2 cellular contexts compared by ENCODE assay signal in the genomic region with DNA sequence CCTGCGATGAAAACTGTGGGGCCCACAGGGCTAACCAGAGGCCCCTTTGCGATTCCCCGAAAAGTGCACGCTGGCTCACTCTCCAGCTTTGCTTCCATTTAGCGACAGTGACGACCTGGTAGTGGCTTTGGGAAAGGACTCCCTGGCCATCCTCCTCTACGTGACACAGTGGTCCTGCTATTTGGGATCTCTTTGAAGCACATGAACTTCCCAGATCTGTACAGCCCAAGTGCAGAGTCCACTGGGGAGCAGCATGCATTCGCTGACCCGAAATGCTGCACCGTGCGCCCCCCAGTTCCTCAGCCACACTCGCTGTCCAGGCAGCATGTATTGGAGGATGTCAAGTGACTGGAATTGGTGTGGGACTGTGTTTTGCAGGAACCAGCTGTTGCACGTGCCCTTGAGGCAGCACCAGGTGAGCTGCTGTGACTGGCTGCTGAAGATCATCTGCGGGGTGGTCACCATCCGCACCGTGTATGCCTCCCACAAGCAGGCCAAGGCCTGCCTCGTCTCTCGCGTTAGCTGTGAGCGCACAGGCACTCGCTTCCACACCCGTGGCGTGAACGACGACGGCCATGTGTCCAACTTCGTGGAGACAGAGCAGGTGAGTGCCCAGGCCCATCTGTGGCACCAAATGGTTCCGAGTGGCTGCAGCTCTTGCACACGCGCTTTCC.
A peak's percentile ranks its signal among the peaks of the same experiment; 100 is the strongest.
TF ChIP-seq lines count a peak whose summit lies in the region.

No MANE protein-coding gene starts in this region.

TF ChIP-seq in K562, 482 proteins besides CTCF, POLR2A, EP300 and RAD21 (continued from another document):
- TF ChIP-seq, protein P1, sequence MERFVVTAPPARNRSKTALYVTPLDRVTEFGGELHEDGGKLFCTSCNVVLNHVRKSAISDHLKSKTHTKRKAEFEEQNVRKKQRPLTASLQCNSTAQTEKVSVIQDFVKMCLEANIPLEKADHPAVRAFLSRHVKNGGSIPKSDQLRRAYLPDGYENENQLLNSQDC (CRISPR knock-in tag; IDR thresholded peaks at IDR 0.05) = no peak
- no peak for TF ChIP-seq TEAD1 (CRISPR knock-in tag; IDR thresholded peaks at IDR 0.05)

TF ChIP-seq in HepG2, 621 proteins besides CTCF, POLR2A, EP300 and RAD21 (continued from another document and continues in another):
- TF ChIP-seq, protein P2, sequence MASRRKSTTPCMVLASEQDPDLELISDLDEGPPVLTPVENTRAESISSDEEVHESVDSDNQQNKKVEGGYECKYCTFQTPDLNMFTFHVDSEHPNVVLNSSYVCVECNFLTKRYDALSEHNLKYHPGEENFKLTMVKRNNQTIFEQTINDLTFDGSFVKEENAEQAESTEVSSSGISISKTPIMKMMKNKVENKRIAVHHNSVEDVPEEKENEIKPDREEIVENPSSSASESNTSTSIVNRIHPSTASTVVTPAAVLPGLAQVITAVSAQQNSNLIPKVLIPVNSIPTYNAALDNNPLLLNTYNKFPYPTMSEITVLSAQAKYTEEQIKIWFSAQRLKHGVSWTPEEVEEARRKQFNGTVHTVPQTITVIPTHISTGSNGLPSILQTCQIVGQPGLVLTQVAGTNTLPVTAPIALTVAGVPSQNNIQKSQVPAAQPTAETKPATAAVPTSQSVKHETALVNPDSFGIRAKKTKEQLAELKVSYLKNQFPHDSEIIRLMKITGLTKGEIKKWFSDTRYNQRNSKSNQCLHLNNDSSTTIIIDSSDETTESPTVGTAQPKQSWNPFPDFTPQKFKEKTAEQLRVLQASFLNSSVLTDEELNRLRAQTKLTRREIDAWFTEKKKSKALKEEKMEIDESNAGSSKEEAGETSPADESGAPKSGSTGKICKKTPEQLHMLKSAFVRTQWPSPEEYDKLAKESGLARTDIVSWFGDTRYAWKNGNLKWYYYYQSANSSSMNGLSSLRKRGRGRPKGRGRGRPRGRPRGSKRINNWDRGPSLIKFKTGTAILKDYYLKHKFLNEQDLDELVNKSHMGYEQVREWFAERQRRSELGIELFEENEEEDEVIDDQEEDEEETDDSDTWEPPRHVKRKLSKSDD (CRISPR knock-in tag; IDR thresholded peaks at IDR 0.05; ENCODE audit: low read depth) = 0 out of 2 replicates have a peak, but pooled peaks have one; percentile 67
- TF ChIP-seq AKAP8 (CRISPR knock-in tag; IDR thresholded peaks at IDR 0.05) = peak; percentile 76
- peak; percentile 46 for TF ChIP-seq PTBP1 (IDR thresholded peaks at IDR 0.05; ENCODE audit: low read depth, low read length, poor library complexity, severe bottlenecking)
- TF ChIP-seq AGO2 (optimal IDR thresholded peaks at IDR 0.05; ENCODE audit: low read depth, low read length) = peak; percentile 89
- TF ChIP-seq, protein P3, sequence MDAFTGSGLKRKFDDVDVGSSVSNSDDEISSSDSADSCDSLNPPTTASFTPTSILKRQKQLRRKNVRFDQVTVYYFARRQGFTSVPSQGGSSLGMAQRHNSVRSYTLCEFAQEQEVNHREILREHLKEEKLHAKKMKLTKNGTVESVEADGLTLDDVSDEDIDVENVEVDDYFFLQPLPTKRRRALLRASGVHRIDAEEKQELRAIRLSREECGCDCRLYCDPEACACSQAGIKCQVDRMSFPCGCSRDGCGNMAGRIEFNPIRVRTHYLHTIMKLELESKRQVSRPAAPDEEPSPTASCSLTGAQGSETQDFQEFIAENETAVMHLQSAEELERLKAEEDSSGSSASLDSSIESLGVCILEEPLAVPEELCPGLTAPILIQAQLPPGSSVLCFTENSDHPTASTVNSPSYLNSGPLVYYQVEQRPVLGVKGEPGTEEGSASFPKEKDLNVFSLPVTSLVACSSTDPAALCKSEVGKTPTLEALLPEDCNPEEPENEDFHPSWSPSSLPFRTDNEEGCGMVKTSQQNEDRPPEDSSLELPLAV (CRISPR knock-in tag; conservative IDR thresholded peaks at IDR 0.05; ENCODE audit: low read depth) = no peak
- TF ChIP-seq, protein P4, sequence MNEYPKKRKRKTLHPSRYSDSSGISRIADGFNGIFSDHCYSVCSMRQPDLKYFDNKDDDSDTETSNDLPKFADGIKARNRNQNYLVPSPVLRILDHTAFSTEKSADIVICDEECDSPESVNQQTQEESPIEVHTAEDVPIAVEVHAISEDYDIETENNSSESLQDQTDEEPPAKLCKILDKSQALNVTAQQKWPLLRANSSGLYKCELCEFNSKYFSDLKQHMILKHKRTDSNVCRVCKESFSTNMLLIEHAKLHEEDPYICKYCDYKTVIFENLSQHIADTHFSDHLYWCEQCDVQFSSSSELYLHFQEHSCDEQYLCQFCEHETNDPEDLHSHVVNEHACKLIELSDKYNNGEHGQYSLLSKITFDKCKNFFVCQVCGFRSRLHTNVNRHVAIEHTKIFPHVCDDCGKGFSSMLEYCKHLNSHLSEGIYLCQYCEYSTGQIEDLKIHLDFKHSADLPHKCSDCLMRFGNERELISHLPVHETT (CRISPR knock-in tag; conservative IDR thresholded peaks at IDR 0.05) = no peak
- TF ChIP-seq ZNF253 (CRISPR knock-in tag; IDR thresholded peaks at IDR 0.05; ENCODE audit: borderline replicate concordance) = peak; percentile 35; the same call in 1 of the 2 replicates
- peak; percentile 50; the same call in 1 of the 2 replicates for TF ChIP-seq DNMT1 (CRISPR knock-in tag; IDR thresholded peaks at IDR 0.05)
- no peak for TF ChIP-seq ZNF205 (CRISPR knock-in tag; IDR thresholded peaks at IDR 0.05)
- no peak for TF ChIP-seq ESRRA (CRISPR knock-in tag; IDR thresholded peaks at IDR 0.05; ENCODE audit: low read depth)
- 0 out of 2 replicates have a peak, but pooled peaks have one; percentile 27 for TF ChIP-seq NFKB2 (CRISPR knock-in tag; IDR thresholded peaks at IDR 0.05; ENCODE audit: borderline replicate concordance)
- TF ChIP-seq ARID2 (CRISPR knock-in tag; IDR thresholded peaks at IDR 0.05; ENCODE audit: borderline replicate concordance) = no peak
- TF ChIP-seq ZNF839 (CRISPR knock-in tag; IDR thresholded peaks at IDR 0.05; ENCODE audit: borderline replicate concordance) = peak; percentile 45; the same call in 1 of the 2 replicates
- peak; percentile 80; the same call in 1 of the 2 replicates for TF ChIP-seq MTA1 (CRISPR knock-in tag; IDR thresholded peaks at IDR 0.05; ENCODE audit: borderline replicate concordance)
- TF ChIP-seq, protein P5, sequence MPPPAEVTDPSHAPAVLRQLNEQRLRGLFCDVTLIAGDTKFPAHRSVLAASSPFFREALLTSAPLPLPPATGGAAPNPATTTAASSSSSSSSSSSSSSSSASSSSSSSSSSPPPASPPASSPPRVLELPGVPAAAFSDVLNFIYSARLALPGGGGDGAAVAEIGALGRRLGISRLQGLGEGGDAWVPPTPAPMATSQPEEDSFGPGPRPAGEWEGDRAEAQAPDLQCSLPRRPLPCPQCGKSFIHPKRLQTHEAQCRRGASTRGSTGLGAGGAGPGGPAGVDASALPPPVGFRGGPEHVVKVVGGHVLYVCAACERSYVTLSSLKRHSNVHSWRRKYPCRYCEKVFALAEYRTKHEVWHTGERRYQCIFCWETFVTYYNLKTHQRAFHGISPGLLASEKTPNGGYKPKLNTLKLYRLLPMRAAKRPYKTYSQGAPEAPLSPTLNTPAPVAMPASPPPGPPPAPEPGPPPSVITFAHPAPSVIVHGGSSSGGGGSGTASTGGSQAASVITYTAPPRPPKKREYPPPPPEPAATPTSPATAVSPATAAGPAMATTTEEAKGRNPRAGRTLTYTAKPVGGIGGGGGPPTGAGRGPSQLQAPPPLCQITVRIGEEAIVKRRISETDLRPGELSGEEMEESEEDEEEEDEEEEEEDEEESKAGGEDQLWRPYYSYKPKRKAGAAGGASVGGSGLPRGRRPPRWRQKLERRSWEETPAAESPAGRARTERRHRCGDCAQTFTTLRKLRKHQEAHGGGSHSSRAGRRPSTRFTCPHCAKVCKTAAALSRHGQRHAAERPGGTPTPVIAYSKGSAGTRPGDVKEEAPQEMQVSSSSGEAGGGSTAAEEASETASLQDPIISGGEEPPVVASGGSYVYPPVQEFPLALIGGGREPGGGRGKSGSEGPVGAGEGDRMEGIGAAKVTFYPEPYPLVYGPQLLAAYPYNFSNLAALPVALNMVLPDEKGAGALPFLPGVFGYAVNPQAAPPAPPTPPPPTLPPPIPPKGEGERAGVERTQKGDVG (CRISPR knock-in tag; IDR thresholded peaks at IDR 0.05; ENCODE audit: borderline replicate concordance) = peak; percentile 92; the same call in 1 of the 2 replicates
- TF ChIP-seq, protein P6, sequence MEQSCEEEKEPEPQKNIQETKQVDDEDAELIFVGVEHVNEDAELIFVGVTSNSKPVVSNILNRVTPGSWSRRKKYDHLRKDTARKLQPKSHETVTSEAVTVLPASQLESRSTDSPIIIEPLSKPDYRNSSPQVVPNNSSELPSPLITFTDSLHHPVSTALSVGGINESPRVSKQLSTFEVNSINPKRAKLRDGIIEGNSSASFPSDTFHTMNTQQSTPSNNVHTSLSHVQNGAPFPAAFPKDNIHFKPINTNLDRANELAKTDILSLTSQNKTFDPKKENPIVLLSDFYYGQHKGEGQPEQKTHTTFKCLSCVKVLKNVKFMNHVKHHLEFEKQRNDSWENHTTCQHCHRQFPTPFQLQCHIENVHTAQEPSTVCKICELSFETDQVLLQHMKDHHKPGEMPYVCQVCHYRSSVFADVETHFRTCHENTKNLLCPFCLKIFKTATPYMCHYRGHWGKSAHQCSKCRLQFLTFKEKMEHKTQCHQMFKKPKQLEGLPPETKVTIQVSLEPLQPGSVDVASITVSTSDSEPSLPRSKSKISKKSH (CRISPR knock-in tag; IDR thresholded peaks at IDR 0.05; ENCODE audit: borderline replicate concordance) = peak; percentile 51; the same call in 1 of the 2 replicates
- TF ChIP-seq, protein P7, sequence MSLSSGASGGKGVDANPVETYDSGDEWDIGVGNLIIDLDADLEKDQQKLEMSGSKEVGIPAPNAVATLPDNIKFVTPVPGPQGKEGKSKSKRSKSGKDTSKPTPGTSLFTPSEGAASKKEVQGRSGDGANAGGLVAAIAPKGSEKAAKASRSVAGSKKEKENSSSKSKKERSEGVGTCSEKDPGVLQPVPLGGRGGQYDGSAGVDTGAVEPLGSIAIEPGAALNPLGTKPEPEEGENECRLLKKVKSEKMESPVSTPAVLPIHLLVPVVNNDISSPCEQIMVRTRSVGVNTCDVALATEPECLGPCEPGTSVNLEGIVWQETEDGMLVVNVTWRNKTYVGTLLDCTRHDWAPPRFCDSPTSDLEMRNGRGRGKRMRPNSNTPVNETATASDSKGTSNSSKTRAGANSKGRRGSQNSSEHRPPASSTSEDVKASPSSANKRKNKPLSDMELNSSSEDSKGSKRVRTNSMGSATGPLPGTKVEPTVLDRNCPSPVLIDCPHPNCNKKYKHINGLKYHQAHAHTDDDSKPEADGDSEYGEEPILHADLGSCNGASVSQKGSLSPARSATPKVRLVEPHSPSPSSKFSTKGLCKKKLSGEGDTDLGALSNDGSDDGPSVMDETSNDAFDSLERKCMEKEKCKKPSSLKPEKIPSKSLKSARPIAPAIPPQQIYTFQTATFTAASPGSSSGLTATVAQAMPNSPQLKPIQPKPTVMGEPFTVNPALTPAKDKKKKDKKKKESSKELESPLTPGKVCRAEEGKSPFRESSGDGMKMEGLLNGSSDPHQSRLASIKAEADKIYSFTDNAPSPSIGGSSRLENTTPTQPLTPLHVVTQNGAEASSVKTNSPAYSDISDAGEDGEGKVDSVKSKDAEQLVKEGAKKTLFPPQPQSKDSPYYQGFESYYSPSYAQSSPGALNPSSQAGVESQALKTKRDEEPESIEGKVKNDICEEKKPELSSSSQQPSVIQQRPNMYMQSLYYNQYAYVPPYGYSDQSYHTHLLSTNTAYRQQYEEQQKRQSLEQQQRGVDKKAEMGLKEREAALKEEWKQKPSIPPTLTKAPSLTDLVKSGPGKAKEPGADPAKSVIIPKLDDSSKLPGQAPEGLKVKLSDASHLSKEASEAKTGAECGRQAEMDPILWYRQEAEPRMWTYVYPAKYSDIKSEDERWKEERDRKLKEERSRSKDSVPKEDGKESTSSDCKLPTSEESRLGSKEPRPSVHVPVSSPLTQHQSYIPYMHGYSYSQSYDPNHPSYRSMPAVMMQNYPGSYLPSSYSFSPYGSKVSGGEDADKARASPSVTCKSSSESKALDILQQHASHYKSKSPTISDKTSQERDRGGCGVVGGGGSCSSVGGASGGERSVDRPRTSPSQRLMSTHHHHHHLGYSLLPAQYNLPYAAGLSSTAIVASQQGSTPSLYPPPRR (CRISPR knock-in tag; IDR thresholded peaks at IDR 0.05; ENCODE audit: borderline replicate concordance) = 0 out of 2 replicates have a peak, but pooled peaks have one; percentile 31
- TF ChIP-seq MYC (CRISPR knock-in tag; IDR thresholded peaks at IDR 0.05; ENCODE audit: borderline replicate concordance) = peak; percentile 45; the same call in 1 of the 2 replicates
- TF ChIP-seq ZNF143 (CRISPR knock-in tag; IDR thresholded peaks at IDR 0.05) = no peak
- TF ChIP-seq, protein P8, sequence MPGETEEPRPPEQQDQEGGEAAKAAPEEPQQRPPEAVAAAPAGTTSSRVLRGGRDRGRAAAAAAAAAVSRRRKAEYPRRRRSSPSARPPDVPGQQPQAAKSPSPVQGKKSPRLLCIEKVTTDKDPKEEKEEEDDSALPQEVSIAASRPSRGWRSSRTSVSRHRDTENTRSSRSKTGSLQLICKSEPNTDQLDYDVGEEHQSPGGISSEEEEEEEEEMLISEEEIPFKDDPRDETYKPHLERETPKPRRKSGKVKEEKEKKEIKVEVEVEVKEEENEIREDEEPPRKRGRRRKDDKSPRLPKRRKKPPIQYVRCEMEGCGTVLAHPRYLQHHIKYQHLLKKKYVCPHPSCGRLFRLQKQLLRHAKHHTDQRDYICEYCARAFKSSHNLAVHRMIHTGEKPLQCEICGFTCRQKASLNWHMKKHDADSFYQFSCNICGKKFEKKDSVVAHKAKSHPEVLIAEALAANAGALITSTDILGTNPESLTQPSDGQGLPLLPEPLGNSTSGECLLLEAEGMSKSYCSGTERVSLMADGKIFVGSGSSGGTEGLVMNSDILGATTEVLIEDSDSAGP (CRISPR knock-in tag; IDR thresholded peaks at IDR 0.05; ENCODE audit: borderline replicate concordance) = peak; percentile 19
- 0 out of 2 replicates have a peak, but pooled peaks have one; percentile 53 for TF ChIP-seq CENPT (CRISPR knock-in tag; IDR thresholded peaks at IDR 0.05; ENCODE audit: low read depth)
- TF ChIP-seq, protein P9, sequence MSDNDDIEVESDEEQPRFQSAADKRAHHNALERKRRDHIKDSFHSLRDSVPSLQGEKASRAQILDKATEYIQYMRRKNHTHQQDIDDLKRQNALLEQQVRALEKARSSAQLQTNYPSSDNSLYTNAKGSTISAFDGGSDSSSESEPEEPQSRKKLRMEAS (IDR thresholded peaks at IDR 0.05) = peak; percentile 44; the same call in 1 of the 2 replicates
- no peak for TF ChIP-seq NAIF1 (CRISPR knock-in tag; IDR thresholded peaks at IDR 0.05; ENCODE audit: borderline replicate concordance)
- 0 out of 2 replicates have a peak, but pooled peaks have one; percentile 8 for TF ChIP-seq ZNF343 (CRISPR knock-in tag; IDR thresholded peaks at IDR 0.05)
- TF ChIP-seq RXRA (CRISPR knock-in tag; IDR thresholded peaks at IDR 0.05) = peak; percentile 56; the same call in 1 of the 2 replicates
- TF ChIP-seq SALL1 (CRISPR knock-in tag; IDR thresholded peaks at IDR 0.05) = peak; percentile 22; the same call in 1 of the 2 replicates
- TF ChIP-seq ZBTB7A (CRISPR knock-in tag; IDR thresholded peaks at IDR 0.05) = peak; percentile 57; the same call in 1 of the 2 replicates
- TF ChIP-seq FOXA1 (IDR thresholded peaks at IDR 0.05) = no peak
- TF ChIP-seq FOXA1 (CRISPR knock-in tag; IDR thresholded peaks at IDR 0.05) = no peak
- peak; percentile 62; the same call in 1 of the 2 replicates for TF ChIP-seq NRL (CRISPR knock-in tag; IDR thresholded peaks at IDR 0.05; ENCODE audit: borderline replicate concordance)
- 0 out of 2 replicates have a peak, but pooled peaks have one; percentile 45 for TF ChIP-seq ZNF225 (CRISPR knock-in tag; IDR thresholded peaks at IDR 0.05)
